ENCODE assay signal across 1 cellular context in the genomic region with DNA sequence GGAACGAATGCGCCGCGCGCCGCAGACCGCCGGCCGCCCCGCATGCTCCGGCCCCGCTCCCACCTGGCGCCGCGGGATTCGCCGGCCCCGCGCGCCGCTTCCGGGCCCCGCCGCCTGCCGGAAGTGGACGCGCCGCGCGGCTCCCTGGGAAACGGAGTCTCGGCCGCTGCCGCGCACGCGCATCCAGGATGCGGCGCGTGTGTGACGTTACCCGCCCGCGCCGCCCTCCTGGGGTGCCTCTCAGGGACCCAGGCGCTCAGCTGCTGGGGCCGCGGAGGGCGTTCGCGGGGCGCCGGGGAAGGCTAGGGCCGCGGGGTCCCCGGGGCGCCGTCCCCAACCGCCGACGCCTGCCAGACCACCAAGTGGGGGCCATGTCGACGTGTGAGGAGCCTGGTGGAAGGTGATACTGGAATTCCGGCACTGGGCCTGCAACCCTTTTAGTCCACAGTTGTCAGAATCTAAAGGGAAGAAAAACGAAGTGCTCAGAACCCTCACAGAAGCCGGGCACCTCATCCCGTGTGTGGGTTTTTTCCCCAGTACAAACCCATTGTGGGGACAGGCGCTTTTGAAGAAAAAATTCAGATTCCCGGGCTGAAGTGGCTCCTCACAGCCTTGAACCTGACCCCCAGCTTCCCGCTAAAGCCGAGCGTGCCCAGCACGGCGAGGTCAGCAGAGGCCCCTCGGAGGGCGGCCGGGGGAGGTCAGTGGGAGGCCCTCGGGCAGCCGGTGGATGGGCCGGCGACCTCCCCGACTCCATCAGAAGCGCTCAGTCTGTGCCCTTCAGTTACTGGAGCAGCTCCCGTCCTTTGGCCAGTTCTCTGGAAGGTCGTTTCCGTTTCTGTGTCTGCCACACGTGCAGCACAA.
TF ChIP-seq lines count a peak whose summit lies in the region.

A gene with protein sequence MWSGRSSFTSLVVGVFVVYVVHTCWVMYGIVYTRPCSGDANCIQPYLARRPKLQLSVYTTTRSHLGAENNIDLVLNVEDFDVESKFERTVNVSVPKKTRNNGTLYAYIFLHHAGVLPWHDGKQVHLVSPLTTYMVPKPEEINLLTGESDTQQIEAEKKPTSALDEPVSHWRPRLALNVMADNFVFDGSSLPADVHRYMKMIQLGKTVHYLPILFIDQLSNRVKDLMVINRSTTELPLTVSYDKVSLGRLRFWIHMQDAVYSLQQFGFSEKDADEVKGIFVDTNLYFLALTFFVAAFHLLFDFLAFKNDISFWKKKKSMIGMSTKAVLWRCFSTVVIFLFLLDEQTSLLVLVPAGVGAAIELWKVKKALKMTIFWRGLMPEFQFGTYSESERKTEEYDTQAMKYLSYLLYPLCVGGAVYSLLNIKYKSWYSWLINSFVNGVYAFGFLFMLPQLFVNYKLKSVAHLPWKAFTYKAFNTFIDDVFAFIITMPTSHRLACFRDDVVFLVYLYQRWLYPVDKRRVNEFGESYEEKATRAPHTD (minus strand): TSS at position 125 of the 864 bp plus-strand sequence. CDS start 258 bp downstream, outside the sequence.

TF ChIP-seq in HepG2, 621 proteins besides CTCF, POLR2A, EP300 and RAD21 (continued from another document):
- TF ChIP-seq, protein P1, sequence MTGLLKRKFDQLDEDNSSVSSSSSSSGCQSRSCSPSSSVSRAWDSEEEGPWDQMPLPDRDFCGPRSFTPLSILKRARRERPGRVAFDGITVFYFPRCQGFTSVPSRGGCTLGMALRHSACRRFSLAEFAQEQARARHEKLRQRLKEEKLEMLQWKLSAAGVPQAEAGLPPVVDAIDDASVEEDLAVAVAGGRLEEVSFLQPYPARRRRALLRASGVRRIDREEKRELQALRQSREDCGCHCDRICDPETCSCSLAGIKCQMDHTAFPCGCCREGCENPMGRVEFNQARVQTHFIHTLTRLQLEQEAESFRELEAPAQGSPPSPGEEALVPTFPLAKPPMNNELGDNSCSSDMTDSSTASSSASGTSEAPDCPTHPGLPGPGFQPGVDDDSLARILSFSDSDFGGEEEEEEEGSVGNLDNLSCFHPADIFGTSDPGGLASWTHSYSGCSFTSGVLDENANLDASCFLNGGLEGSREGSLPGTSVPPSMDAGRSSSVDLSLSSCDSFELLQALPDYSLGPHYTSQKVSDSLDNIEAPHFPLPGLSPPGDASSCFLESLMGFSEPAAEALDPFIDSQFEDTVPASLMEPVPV (CRISPR knock-in tag; IDR thresholded peaks at IDR 0.05): peak; percentile 79; the same call in 1 of the 2 replicates
- TF ChIP-seq ZFP36L1 (CRISPR knock-in tag; IDR thresholded peaks at IDR 0.05) (no peak), ZNF101 (CRISPR knock-in tag; IDR thresholded peaks at IDR 0.05; ENCODE audit: borderline replicate concordance, low read depth) (no peak), SMAD1 (CRISPR knock-in tag; IDR thresholded peaks at IDR 0.05; ENCODE audit: borderline replicate concordance, low read depth) (no peak), SRY (CRISPR knock-in tag; IDR thresholded peaks at IDR 0.05) (no peak), NAIF1 (CRISPR knock-in tag; IDR thresholded peaks at IDR 0.05; ENCODE audit: borderline replicate concordance) (no peak), ZNF629 (CRISPR knock-in tag; conservative IDR thresholded peaks at IDR 0.05) (no peak), PRMT3 (CRISPR knock-in tag; IDR thresholded peaks at IDR 0.05; ENCODE audit: borderline replicate concordance, low read depth) (no peak), HDAC6 (IDR thresholded peaks at IDR 0.05; ENCODE audit: low read depth, low read length) (no peak)
- TF ChIP-seq, protein P2, sequence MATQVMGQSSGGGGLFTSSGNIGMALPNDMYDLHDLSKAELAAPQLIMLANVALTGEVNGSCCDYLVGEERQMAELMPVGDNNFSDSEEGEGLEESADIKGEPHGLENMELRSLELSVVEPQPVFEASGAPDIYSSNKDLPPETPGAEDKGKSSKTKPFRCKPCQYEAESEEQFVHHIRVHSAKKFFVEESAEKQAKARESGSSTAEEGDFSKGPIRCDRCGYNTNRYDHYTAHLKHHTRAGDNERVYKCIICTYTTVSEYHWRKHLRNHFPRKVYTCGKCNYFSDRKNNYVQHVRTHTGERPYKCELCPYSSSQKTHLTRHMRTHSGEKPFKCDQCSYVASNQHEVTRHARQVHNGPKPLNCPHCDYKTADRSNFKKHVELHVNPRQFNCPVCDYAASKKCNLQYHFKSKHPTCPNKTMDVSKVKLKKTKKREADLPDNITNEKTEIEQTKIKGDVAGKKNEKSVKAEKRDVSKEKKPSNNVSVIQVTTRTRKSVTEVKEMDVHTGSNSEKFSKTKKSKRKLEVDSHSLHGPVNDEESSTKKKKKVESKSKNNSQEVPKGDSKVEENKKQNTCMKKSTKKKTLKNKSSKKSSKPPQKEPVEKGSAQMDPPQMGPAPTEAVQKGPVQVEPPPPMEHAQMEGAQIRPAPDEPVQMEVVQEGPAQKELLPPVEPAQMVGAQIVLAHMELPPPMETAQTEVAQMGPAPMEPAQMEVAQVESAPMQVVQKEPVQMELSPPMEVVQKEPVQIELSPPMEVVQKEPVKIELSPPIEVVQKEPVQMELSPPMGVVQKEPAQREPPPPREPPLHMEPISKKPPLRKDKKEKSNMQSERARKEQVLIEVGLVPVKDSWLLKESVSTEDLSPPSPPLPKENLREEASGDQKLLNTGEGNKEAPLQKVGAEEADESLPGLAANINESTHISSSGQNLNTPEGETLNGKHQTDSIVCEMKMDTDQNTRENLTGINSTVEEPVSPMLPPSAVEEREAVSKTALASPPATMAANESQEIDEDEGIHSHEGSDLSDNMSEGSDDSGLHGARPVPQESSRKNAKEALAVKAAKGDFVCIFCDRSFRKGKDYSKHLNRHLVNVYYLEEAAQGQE (IDR thresholded peaks at IDR 0.05; ENCODE audit: borderline replicate concordance in 1 of 2, low read depth in 1 of 2, low read length in 2 of 2): no peak
- TF ChIP-seq, protein P3, sequence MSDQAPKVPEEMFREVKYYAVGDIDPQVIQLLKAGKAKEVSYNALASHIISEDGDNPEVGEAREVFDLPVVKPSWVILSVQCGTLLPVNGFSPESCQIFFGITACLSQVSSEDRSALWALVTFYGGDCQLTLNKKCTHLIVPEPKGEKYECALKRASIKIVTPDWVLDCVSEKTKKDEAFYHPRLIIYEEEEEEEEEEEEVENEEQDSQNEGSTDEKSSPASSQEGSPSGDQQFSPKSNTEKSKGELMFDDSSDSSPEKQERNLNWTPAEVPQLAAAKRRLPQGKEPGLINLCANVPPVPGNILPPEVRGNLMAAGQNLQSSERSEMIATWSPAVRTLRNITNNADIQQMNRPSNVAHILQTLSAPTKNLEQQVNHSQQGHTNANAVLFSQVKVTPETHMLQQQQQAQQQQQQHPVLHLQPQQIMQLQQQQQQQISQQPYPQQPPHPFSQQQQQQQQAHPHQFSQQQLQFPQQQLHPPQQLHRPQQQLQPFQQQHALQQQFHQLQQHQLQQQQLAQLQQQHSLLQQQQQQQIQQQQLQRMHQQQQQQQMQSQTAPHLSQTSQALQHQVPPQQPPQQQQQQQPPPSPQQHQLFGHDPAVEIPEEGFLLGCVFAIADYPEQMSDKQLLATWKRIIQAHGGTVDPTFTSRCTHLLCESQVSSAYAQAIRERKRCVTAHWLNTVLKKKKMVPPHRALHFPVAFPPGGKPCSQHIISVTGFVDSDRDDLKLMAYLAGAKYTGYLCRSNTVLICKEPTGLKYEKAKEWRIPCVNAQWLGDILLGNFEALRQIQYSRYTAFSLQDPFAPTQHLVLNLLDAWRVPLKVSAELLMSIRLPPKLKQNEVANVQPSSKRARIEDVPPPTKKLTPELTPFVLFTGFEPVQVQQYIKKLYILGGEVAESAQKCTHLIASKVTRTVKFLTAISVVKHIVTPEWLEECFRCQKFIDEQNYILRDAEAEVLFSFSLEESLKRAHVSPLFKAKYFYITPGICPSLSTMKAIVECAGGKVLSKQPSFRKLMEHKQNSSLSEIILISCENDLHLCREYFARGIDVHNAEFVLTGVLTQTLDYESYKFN (CRISPR knock-in tag; conservative IDR thresholded peaks at IDR 0.05): peak; percentile 26; the same call in 1 of the 2 replicates
TF ChIP-seq in HepG2: peak in this region for 133.
